In the genomic region with DNA sequence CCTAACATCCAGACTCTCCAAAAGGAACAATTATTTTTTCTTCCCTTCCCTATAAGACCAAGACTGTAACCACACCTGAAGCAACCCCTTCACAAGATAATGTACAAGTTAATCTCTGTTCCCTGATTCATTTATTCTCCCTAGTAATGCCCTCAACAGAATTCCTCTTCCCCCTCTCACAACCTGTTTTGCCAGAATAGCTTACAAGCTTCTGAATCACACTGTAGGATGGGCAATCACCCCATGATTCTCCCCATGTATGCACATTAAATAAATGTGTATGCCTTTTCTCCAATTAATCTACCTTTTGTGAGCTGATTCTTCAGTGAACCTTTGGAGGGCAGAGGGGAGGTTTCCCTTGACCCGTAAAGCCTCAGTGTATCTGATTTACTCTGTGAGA, we compare ENCODE assay signal across 16 cellular contexts. TPM values are rescaled to one million over a fixed set of nuclear protein-coding genes. Genes with fewer than 3 reads are reported as not detected.
A peak's percentile ranks its signal among the peaks of the same experiment; 100 is the strongest.
DNase-seq lines count a peak whose midpoint lies in the region; ATAC-seq and TF ChIP-seq lines count a peak whose summit lies in the region.
"Had no signal": no experiment of that assay in that cellular context is flagged by ENCODE, and none has a peak within 500 bp of the region (broad histone marks: within the 10 kb centered on the region; RNA-seq: fewer than 3 reads in every experiment).

No MANE protein-coding gene starts in this region.

- H3K4me1 ChIP-seq in GM23338 (ENCODE audit: insufficient read depth) (no peaks in the 10 kb centered on the region), right lobe of liver (peaks cover 0 to 13% (median 0%) of the 10 kb centered on the region in 4 donors), heart right ventricle (peaks cover 0 to 15% (median 0%) of the 10 kb centered on the region in 9 donors)
- H3K4me1 ChIP-seq: thyroid gland had no signal

- DNase-seq in CD4-positive, alpha-beta T cell, result no peak
- DNase-seq in GM23338 (ENCODE audit: low spot score), result no peak
- DNase-seq in T-helper 2 cell treated with Interferon-gamma antibody and Interleukin-4, amounts not matched to agents 5 μg/mL and 100 μg/mL, for 36 hours (ENCODE audit: low spot score), result no peak
- DNase-seq in right lobe of liver, result no peak
- DNase-seq in heart right ventricle, result no peak
- no peak for DNase-seq in KBM-7
- DNase-seq: activated B cell treated with CpG ODN at 0.5 μM for 24 hours, left ventricle myocardium superior, naive B cell, NCI-H146, NCI-H446 treated with DMSO at 0.1 percent for 48 hours, retina, SW 1271, thyroid gland had no signal

- no peaks in the 10 kb centered on the region for H3K27me3 Mint-ChIP-seq in CD4-positive, alpha-beta T cell
- H3K27me3 Mint-ChIP-seq in GM23338 (ENCODE audit: insufficient read depth, low read depth, poor library complexity), result peaks cover 8% of the 10 kb centered on the region
- no peaks in the 10 kb centered on the region for H3K27me3 Mint-ChIP-seq in T-helper 2 cell treated with Interferon-gamma antibody and Interleukin-4, amounts not matched to agents 5 μg/mL and 100 μg/mL, for 36 hours (ENCODE audit: low read depth)
- H3K27me3 Mint-ChIP-seq: activated B cell treated with CpG ODN at 0.5 μM for 24 hours; dendritic cell treated with granulocyte-macrophage colony-stimulating factor and Interleukin-4, amounts not matched to agents 40 ng/mL and 50 ng/mL, for 4 days; naive B cell had no signal

- no peak for TF ChIP-seq POLR2A in right lobe of liver (IDR thresholded peaks at IDR 0.05)

- H2AFZ ChIP-seq in GM23338, result peak overlapping the region; percentile 66; the same call in 1 of the 2 replicates

- H3K27ac Mint-ChIP-seq in CD4-positive, alpha-beta T cell, result peak overlapping the region; percentile 54
- no peak overlapping the region for H3K27ac Mint-ChIP-seq in GM23338
- H3K27ac Mint-ChIP-seq in T-helper 2 cell treated with Interferon-gamma antibody and Interleukin-4, amounts not matched to agents 5 μg/mL and 100 μg/mL, for 36 hours, result peak overlapping the region; percentile 78
- H3K27ac Mint-ChIP-seq: activated B cell treated with CpG ODN at 0.5 μM for 24 hours; dendritic cell treated with granulocyte-macrophage colony-stimulating factor and Interleukin-4, amounts not matched to agents 40 ng/mL and 50 ng/mL, for 4 days had no signal

- no peak overlapping the region for H3K4me3 ChIP-seq in GM23338
- no peak overlapping the region for H3K4me3 ChIP-seq in right lobe of liver
- H3K4me3 ChIP-seq in heart right ventricle, result no peak overlapping the region
- H3K4me3 ChIP-seq: thyroid gland had no signal

- H3K36me3 ChIP-seq in GM23338 (ENCODE audit: insufficient read depth), result no peaks in the 10 kb centered on the region
- H3K36me3 ChIP-seq in right lobe of liver, result no peaks in the 10 kb centered on the region
- H3K36me3 ChIP-seq in heart right ventricle, result no peaks in the 10 kb centered on the region
- H3K36me3 ChIP-seq: thyroid gland had no signal

- WGBS in right lobe of liver (ENCODE audit: insufficient coverage, low coverage, low lambda C conversion rate, missing lambda C conversion rate), result no CpG with 5 or more reads among the region's 1 CpG
- WGBS in heart right ventricle, 2 donors, result 91 to 92% methylated on average over 1 of the region's 1 CpG

- no peaks in the 10 kb centered on the region for H4K20me1 ChIP-seq in GM23338 (replicated peaks; ENCODE audit: insufficient read depth)

- H3K4me2 ChIP-seq in GM23338, result no peak overlapping the region

- in situ Hi-C loops in KBM-7 (cut with MboI; ENCODE audit: low pct_unique_long_range_greater_than_20kb, low sequenced_read_pairs), result no loop called here

- H3K4me1 Mint-ChIP-seq in CD4-positive, alpha-beta T cell (ENCODE audit: low read depth), result peaks cover 19% of the 10 kb centered on the region
- no peaks in the 10 kb centered on the region for H3K4me1 Mint-ChIP-seq in GM23338
- H3K4me1 Mint-ChIP-seq in T-helper 2 cell treated with Interferon-gamma antibody and Interleukin-4, amounts not matched to agents 5 μg/mL and 100 μg/mL, for 36 hours (ENCODE audit: low read depth), result peaks cover 35% of the 10 kb centered on the region
- H3K4me1 Mint-ChIP-seq: naive B cell had no signal

- no peaks in the 10 kb centered on the region for H3K9me3 Mint-ChIP-seq in CD4-positive, alpha-beta T cell
- no peaks in the 10 kb centered on the region for H3K9me3 Mint-ChIP-seq in GM23338
- H3K9me3 Mint-ChIP-seq in T-helper 2 cell treated with Interferon-gamma antibody and Interleukin-4, amounts not matched to agents 5 μg/mL and 100 μg/mL, for 36 hours, result no peaks in the 10 kb centered on the region
- H3K9me3 Mint-ChIP-seq: activated B cell treated with CpG ODN at 0.5 μM for 24 hours; dendritic cell treated with granulocyte-macrophage colony-stimulating factor and Interleukin-4, amounts not matched to agents 40 ng/mL and 50 ng/mL, for 4 days; naive B cell had no signal

- H3K9me3 ChIP-seq in CD4-positive, alpha-beta T cell (ENCODE audit: control insufficient read depth, low read length), result no peaks in the 10 kb centered on the region
- no peaks in the 10 kb centered on the region for H3K9me3 ChIP-seq in right lobe of liver
- H3K9me3 ChIP-seq in heart right ventricle, result no peaks in the 10 kb centered on the region
- H3K9me3 ChIP-seq: thyroid gland had no signal

- POLR2A ChIA-PET in CD4-positive, alpha-beta T cell (lab: Charles Lee), result interaction anchor here (1.8 kb wide), 1 partner anchor 21 kb away, joined by 7 read pairs; a partner anchor contains a TSS

- TF ChIP-seq CTCF in CD4-positive, alpha-beta T cell (IDR thresholded peaks at IDR 0.05), result no peak
- TF ChIP-seq CTCF in GM23338 (conservative IDR thresholded peaks at IDR 0.05; ENCODE audit: low read depth in 2 of 2) (no peak), right lobe of liver (IDR thresholded peaks at IDR 0.05) (no peak), heart right ventricle (IDR thresholded peaks at IDR 0.05) (no peak)

- no peaks in the 10 kb centered on the region for H3K9me2 ChIP-seq in GM23338 (ENCODE audit: insufficient read depth)

- H3K27ac ChIP-seq in CD4-positive, alpha-beta T cell (ENCODE audit: low read depth, low read length), result no peak overlapping the region
- no peak overlapping the region for H3K27ac ChIP-seq in GM23338 (ENCODE audit: low read depth)
- peak overlapping the region; percentile 2 to 94 (median 87) for H3K27ac ChIP-seq in right lobe of liver
- no peak overlapping the region for H3K27ac ChIP-seq in heart right ventricle
- H3K27ac ChIP-seq: thyroid gland had no signal

- CTCF ChIA-PET in CD4-positive, alpha-beta T cell (lab: Charles Lee), result no interaction called here

- intact Hi-C loops in CD4-positive, alpha-beta T cell (cut with DNase I, micrococcal nuclease), result no loop called here
- intact Hi-C loops in right lobe of liver (cut with DNase I) (no loop called here), heart right ventricle (cut with DNase I) (no loop called here)

- H3K27me3 ChIP-seq in CD4-positive, alpha-beta T cell (ENCODE audit: control insufficient read depth, insufficient read depth, low read length), result no peaks in the 10 kb centered on the region
- H3K27me3 ChIP-seq in GM23338 (ENCODE audit: insufficient read depth) (no peaks in the 10 kb centered on the region), right lobe of liver (no peaks in the 10 kb centered on the region), heart right ventricle (no peaks in the 10 kb centered on the region)
- H3K27me3 ChIP-seq: thyroid gland had no signal

- no peaks in the 10 kb centered on the region for H3K79me2 ChIP-seq in GM23338 (replicated peaks; ENCODE audit: insufficient read depth)

- no peaks in the 10 kb centered on the region for H3K36me3 Mint-ChIP-seq in CD4-positive, alpha-beta T cell (ENCODE audit: low read depth)
- no peaks in the 10 kb centered on the region for H3K36me3 Mint-ChIP-seq in GM23338 (ENCODE audit: low read depth)
- H3K36me3 Mint-ChIP-seq in T-helper 2 cell treated with Interferon-gamma antibody and Interleukin-4, amounts not matched to agents 5 μg/mL and 100 μg/mL, for 36 hours (ENCODE audit: low read depth), result no peaks in the 10 kb centered on the region
- H3K36me3 Mint-ChIP-seq: naive B cell had no signal

- H3K4me3 Mint-ChIP-seq in CD4-positive, alpha-beta T cell, result no peak overlapping the region
- H3K4me3 Mint-ChIP-seq in GM23338, result no peak overlapping the region
- H3K4me3 Mint-ChIP-seq in T-helper 2 cell treated with Interferon-gamma antibody and Interleukin-4, amounts not matched to agents 5 μg/mL and 100 μg/mL, for 36 hours, result peak overlapping the region; percentile 60
- H3K4me3 Mint-ChIP-seq: activated B cell treated with CpG ODN at 0.5 μM for 24 hours; dendritic cell treated with granulocyte-macrophage colony-stimulating factor and Interleukin-4, amounts not matched to agents 40 ng/mL and 50 ng/mL, for 4 days; naive B cell had no signal

- no peak for ATAC-seq in CD4-positive, alpha-beta T cell (ENCODE audit: poor library complexity)
- ATAC-seq in GM23338 (no peak), right lobe of liver (no peak), heart right ventricle (no peak), GM18519 (IDR thresholded peaks at IDR 0.05; ENCODE audit: low FRiP score, unreplicated experiment) (no peak)
- ATAC-seq: left ventricle myocardium superior had no signal

- H3F3A ChIP-seq in GM23338 (replicated peaks; ENCODE audit: low read depth), result no peaks in the 10 kb centered on the region

TF ChIP-seq in GM23338, 12 proteins besides CTCF, POLR2A, EP300 and RAD21 (continues in another document):
- TF ChIP-seq POLR2AphosphoS5 (IDR thresholded peaks at IDR 0.05; ENCODE audit: low read depth) (no peak), EZH2phosphoT487 (IDR thresholded peaks at IDR 0.05; ENCODE audit: unreplicated experiment) (no peak), JUNB (IDR thresholded peaks at IDR 0.05; ENCODE audit: unreplicated experiment) (no peak)

RNA-seq across cellular contexts. Expression of a gene that starts 20.9 kb away (rescaled TPM):
- total RNA-seq in CD4-positive, alpha-beta T cell, result 10 to 100 TPM; 91.3 to 97.4 TPM
- 43.0 and 48.6 TPM in 2 replicates for total RNA-seq in GM23338 (2014; rRNA removed; shearing (Covaris generic))
- 22.3 and 23.7 TPM in 2 replicates for polyA plus RNA-seq in GM23338 (2016; fragmentation: Nextera tagmentation; extraction: Ambion mirVana)
- total RNA-seq in right lobe of liver, result 10 to 100 TPM; 35.1 to 60.1 (median 50.0) TPM
- total RNA-seq in heart right ventricle, result 100 to 1,000 TPM; 107 to 157 (median 115) TPM
- polyA plus RNA-seq in heart right ventricle, result 10 to 100 TPM; 33.5 to 69.6 TPM

Comparison
In these comparisons a context has a peak if more than half of its experiments do, and no peak if none do; other contexts are left out.
1. H3K27ac ChIP-seq: peak in right lobe of liver (3 of 3); none in CD4-positive, alpha-beta T cell (single experiment), GM23338 (single experiment) and heart right ventricle (0 of 10).